21 cellular contexts compared by ENCODE assay signal in genomic region chr5:44565872-44566271, GRCh38.
"Had no signal": no experiment of that assay in that cellular context is flagged by ENCODE, and none has a peak within 500 bp of the region (broad histone marks: within the 10 kb centered on the region; RNA-seq: fewer than 3 reads in every experiment).

No MANE protein-coding gene starts in this region.

- H3K27ac Mint-ChIP-seq: activated CD4-positive, alpha-beta T cell treated with anti-CD3 and anti-CD28 coated beads for 36 hours; activated CD8-positive, alpha-beta T cell treated with anti-CD3 and anti-CD28 coated beads for 36 hours; brain; dendritic cell treated with granulocyte-macrophage colony-stimulating factor and Interleukin-4, amounts not matched to agents 40 ng/mL and 50 ng/mL, for 4 days; memory B cell; nephron progenitor cell; stimulated activated naive CD8-positive, alpha-beta T cell treated with anti-CD3 and anti-CD28 coated beads, Interleukin-15, Interleukin-2, amounts not matched to agents 100 ng/mL and 50 ng/mL, for 24 hours had no signal

- H3K36me3 ChIP-seq: adrenal gland had no signal

- H3K4me1 Mint-ChIP-seq: activated CD4-positive, alpha-beta T cell treated with anti-CD3 and anti-CD28 coated beads for 36 hours; brain; memory B cell; nephron progenitor cell had no signal

- H3K4me3 ChIP-seq: adrenal gland, testis had no signal

- H3K4me1 ChIP-seq: adrenal gland, foreskin keratinocyte, testis had no signal

- H3K27me3 ChIP-seq: adrenal gland, foreskin keratinocyte, testis had no signal

- DNase-seq: activated CD4-positive, alpha-beta T cell treated with anti-CD3 and anti-CD28 coated beads for 36 hours; activated CD8-positive, alpha-beta memory T cell treated with anti-CD3 and anti-CD28 coated beads, Interleukin-2, amount 50 U/mL, for 48 hours; activated CD8-positive, alpha-beta T cell treated with anti-CD3 and anti-CD28 coated beads for 36 hours; activated naive CD4-positive, alpha-beta T cell; adrenal gland; cerebellar nuclear complex; erythroblast; head of caudate nucleus; nephron progenitor cell; stimulated activated CD4-positive, alpha-beta T cell treated with anti-CD3 and anti-CD28 coated beads, Interleukin-15, amount 100 ng/mL, for 24 hours; stimulated activated CD4-positive, alpha-beta T cell treated with anti-CD3 and anti-CD28 coated beads, Interleukin-4, amount 100 ng/mL, for 24 hours; T-helper 9 cell; testis had no signal

- H3K9me3 Mint-ChIP-seq: activated CD8-positive, alpha-beta T cell treated with anti-CD3 and anti-CD28 coated beads for 36 hours; brain; dendritic cell treated with granulocyte-macrophage colony-stimulating factor and Interleukin-4, amounts not matched to agents 40 ng/mL and 50 ng/mL, for 4 days; nephron progenitor cell had no signal

- H3K27me3 Mint-ChIP-seq: activated CD4-positive, alpha-beta T cell treated with anti-CD3 and anti-CD28 coated beads for 36 hours; activated CD8-positive, alpha-beta T cell treated with anti-CD3 and anti-CD28 coated beads for 36 hours; brain; dendritic cell treated with granulocyte-macrophage colony-stimulating factor and Interleukin-4, amounts not matched to agents 40 ng/mL and 50 ng/mL, for 4 days; memory B cell; stimulated activated naive CD8-positive, alpha-beta T cell treated with anti-CD3 and anti-CD28 coated beads, Interleukin-15, Interleukin-2, amounts not matched to agents 100 ng/mL and 50 ng/mL, for 24 hours had no signal

- H3K4me3 Mint-ChIP-seq: activated CD4-positive, alpha-beta T cell treated with anti-CD3 and anti-CD28 coated beads for 36 hours; activated CD8-positive, alpha-beta T cell treated with anti-CD3 and anti-CD28 coated beads for 36 hours; brain; dendritic cell treated with granulocyte-macrophage colony-stimulating factor and Interleukin-4, amounts not matched to agents 40 ng/mL and 50 ng/mL, for 4 days; memory B cell; nephron progenitor cell; stimulated activated naive CD8-positive, alpha-beta T cell treated with anti-CD3 and anti-CD28 coated beads, Interleukin-15, Interleukin-2, amounts not matched to agents 100 ng/mL and 50 ng/mL, for 24 hours had no signal

- H3K9me3 ChIP-seq: adrenal gland, testis had no signal

- H3K27ac ChIP-seq: adrenal gland, foreskin keratinocyte, testis, VCaP had no signal

- H3K36me3 Mint-ChIP-seq: brain, memory B cell had no signal

- FAIRE-seq: islet of Langerhans had no signal

- ATAC-seq: activated CD4-positive, alpha-beta T cell treated with anti-CD3 and anti-CD28 coated beads for 36 hours; activated CD8-positive, alpha-beta T cell treated with anti-CD3 and anti-CD28 coated beads for 36 hours; foreskin keratinocyte; left lobe of liver had no signal
